In the genomic region with DNA sequence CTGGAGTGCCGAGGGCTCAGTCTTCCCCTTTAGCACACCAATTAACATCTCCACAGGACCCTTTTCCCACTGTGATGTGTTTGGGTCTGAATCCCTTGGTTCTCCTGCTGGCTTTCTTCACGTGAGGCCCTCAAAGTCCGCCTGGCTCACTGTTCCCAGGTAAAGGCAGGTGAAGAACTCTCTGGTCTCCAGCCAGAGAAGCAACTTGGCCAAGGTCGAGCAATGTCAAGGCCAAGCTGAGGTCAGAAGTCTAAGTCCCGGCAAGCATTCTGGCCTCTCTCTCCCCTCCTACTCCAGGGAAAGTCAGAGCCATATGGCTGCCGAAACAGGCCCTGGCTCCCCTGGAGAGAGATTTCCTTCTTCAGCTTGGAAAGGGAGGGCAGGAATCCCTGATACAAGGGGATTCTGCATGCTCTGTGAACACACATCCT, we compare ENCODE assay signal across 14 cellular contexts.
"Had no signal": no experiment of that assay in that cellular context is flagged by ENCODE, and none has a peak within 500 bp of the region (broad histone marks: within the 10 kb centered on the region; RNA-seq: fewer than 3 reads in every experiment).

No MANE protein-coding gene starts in this region.

- H3K27ac Mint-ChIP-seq: activated naive CD8-positive, alpha-beta T cell; stimulated activated effector memory CD8-positive, alpha-beta T cell treated with anti-CD3 and anti-CD28 coated beads, Interleukin-12 subunit alpha, Interleukin-12 subunit beta, amount 100 ng/mL, for 72 hours; T-helper 2 cell treated with Interferon-gamma antibody and Interleukin-4, amounts not matched to agents 5 μg/mL and 100 μg/mL, for 36 hours had no signal

- H3K4me1 ChIP-seq: thyroid gland, uterus had no signal

- H3K4me3 Mint-ChIP-seq: activated naive CD8-positive, alpha-beta T cell; activated T-cell treated with anti-CD3 and anti-CD28 coated beads, Interleukin-2, amount 50 U/mL, for 4 hours; stimulated activated effector memory CD8-positive, alpha-beta T cell treated with anti-CD3 and anti-CD28 coated beads, Interleukin-12 subunit alpha, Interleukin-12 subunit beta, amount 100 ng/mL, for 72 hours; T-helper 2 cell treated with Interferon-gamma antibody and Interleukin-4, amounts not matched to agents 5 μg/mL and 100 μg/mL, for 36 hours had no signal

- H3K4me3 ChIP-seq: dorsolateral prefrontal cortex, thyroid gland, uterus had no signal

- H3K27ac ChIP-seq: brain microvascular endothelial cell, dorsolateral prefrontal cortex, thyroid gland, uterus had no signal

- DNase-seq: activated CD4-positive, alpha-beta T cell treated with anti-CD3 and anti-CD28 coated beads, Interleukin-2, amount 50 U/mL, for 48 hours; activated CD4-positive, CD25-positive, alpha-beta regulatory T cell treated with anti-CD3 and anti-CD28 coated beads, Interleukin-2, amount 50 U/mL, for 72 hours; activated gamma-delta T cell; activated T-cell treated with anti-CD3 and anti-CD28 coated beads, Interleukin-2, amount 50 U/mL, for 4 hours; amygdala; brain microvascular endothelial cell; left ventricle myocardium superior; small intestine; thyroid gland; uterus had no signal

- H3K9me3 Mint-ChIP-seq: activated T-cell treated with anti-CD3 and anti-CD28 coated beads, Interleukin-2, amount 50 U/mL, for 4 hours; stimulated activated effector memory CD8-positive, alpha-beta T cell treated with anti-CD3 and anti-CD28 coated beads, Interleukin-12 subunit alpha, Interleukin-12 subunit beta, amount 100 ng/mL, for 72 hours; T-helper 2 cell treated with Interferon-gamma antibody and Interleukin-4, amounts not matched to agents 5 μg/mL and 100 μg/mL, for 36 hours had no signal

- H3K36me3 Mint-ChIP-seq: activated naive CD8-positive, alpha-beta T cell; stimulated activated effector memory CD8-positive, alpha-beta T cell treated with anti-CD3 and anti-CD28 coated beads, Interleukin-12 subunit alpha, Interleukin-12 subunit beta, amount 100 ng/mL, for 72 hours had no signal

- H3K36me3 ChIP-seq: brain microvascular endothelial cell, thyroid gland, uterus had no signal

- H3K27me3 ChIP-seq: uterus had no signal

- H3K9me3 ChIP-seq: thyroid gland, uterus had no signal
